19 cellular contexts compared by ENCODE assay signal in the genomic region with DNA sequence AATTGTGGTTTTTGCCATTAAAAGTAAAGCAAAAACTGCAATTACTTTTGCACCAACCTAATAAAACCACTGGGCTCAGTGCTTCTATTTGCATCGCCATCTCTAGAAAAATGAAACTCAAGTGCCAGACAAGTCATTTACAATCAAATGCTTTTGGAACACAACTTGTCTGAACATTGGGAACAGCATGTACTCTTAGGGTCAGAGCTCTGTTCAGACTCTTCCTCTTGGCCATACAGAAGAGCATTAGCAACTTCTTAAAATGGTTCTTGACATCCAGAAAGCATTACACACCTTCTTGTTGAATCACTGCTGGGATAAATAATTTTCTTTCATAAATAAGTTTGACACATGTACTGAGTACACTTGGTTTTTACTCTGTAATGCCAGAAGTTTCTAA.
DNase-seq lines count a peak whose midpoint lies in the region; ATAC-seq and TF ChIP-seq lines count a peak whose summit lies in the region.
"Had no signal": no experiment of that assay in that cellular context is flagged by ENCODE, and none has a peak within 500 bp of the region (broad histone marks: within the 10 kb centered on the region; RNA-seq: fewer than 3 reads in every experiment).

No MANE protein-coding gene starts in this region.

- H3K9me3 Mint-ChIP-seq in osteocyte (ENCODE audit: unreplicated experiment), result peaks cover 4% of the 10 kb centered on the region
- H3K9me3 Mint-ChIP-seq: activated T-helper 17 cell treated with anti-CD3 and anti-CD28 coated beads, Interleukin-2, amount 50 U/mL, for 72 hours had no signal

- in situ Hi-C loops in transverse colon (cut with MboI; ENCODE audit: low pct_ligation_motif_present in 1 of 4, low pct_unique_long_range_greater_than_20kb in 1 of 4, low sequenced_read_pairs in 3 of 4), result no loop called here

- H3K4me1 Mint-ChIP-seq in osteocyte (ENCODE audit: unreplicated experiment), result peaks cover 51% of the 10 kb centered on the region
- H3K4me1 Mint-ChIP-seq: activated T-helper 17 cell treated with anti-CD3 and anti-CD28 coated beads, Interleukin-2, amount 50 U/mL, for 72 hours; stimulated activated naive CD8-positive, alpha-beta T cell treated with anti-CD3 and anti-CD28 coated beads, Interleukin-15, amount 100 ng/mL, for 72 hours had no signal

- H3K4me1 ChIP-seq in heart left ventricle (peaks cover 0 to 25% (median 5%) of the 10 kb centered on the region in 12 donors), transverse colon (peaks cover 0 to 18% (median 3%) of the 10 kb centered on the region in 4 donors)
- H3K4me1 ChIP-seq: Caco-2 had no signal

- TF ChIP-seq EP300 in transverse colon (IDR thresholded peaks at IDR 0.05; ENCODE audit: low read depth), result peak; percentile 96

- H3K27me3 Mint-ChIP-seq in osteocyte (ENCODE audit: unreplicated experiment), result no peaks in the 10 kb centered on the region

- H3K27me3 ChIP-seq in heart left ventricle (no peaks in the 10 kb centered on the region), transverse colon (no peaks in the 10 kb centered on the region)
- H3K27me3 ChIP-seq: adrenal gland had no signal

- TF ChIP-seq POLR2A in heart left ventricle (IDR thresholded peaks at IDR 0.05) (no peak), transverse colon (IDR thresholded peaks at IDR 0.05) (no peak)

- no peaks in the 10 kb centered on the region for H3K9me3 ChIP-seq in heart left ventricle
- H3K9me3 ChIP-seq in transverse colon, result no peaks in the 10 kb centered on the region
- H3K9me3 ChIP-seq: adrenal gland, Caco-2 had no signal

- no peaks in the 10 kb centered on the region for H3K36me3 Mint-ChIP-seq in osteocyte (ENCODE audit: unreplicated experiment)

- no peak overlapping the region for H3K4me3 ChIP-seq in heart left ventricle
- no peak overlapping the region for H3K4me3 ChIP-seq in transverse colon
- H3K4me3 ChIP-seq: adrenal gland had no signal

- DNase-seq in amniotic epithelial cell (ENCODE audit: low read depth), result peak; percentile 56
- no peak for DNase-seq in heart left ventricle
- no peak for DNase-seq in osteocyte (ENCODE audit: extremely low spot score, unreplicated experiment)
- no peak for DNase-seq in transverse colon
- no peak for DNase-seq in iPS-NIHi7 (ENCODE audit: extremely low spot score)
- DNase-seq in NCI-H748 (lab: John Stamatoyannopoulos, UW; ENCODE audit: unreplicated experiment), result no peak
- DNase-seq in OCI-M1 (lab: John Stamatoyannopoulos, UW), result no peak
- DNase-seq: adrenal gland; Caco-2; mammary epithelial cell; NCI-H1694 treated with DMSO at 0.1 percent for 48 hours; NCI-H510A; retina; SIG-M5; stimulated activated naive CD8-positive, alpha-beta T cell treated with anti-CD3 and anti-CD28 coated beads, Interleukin-15, amount 100 ng/mL, for 72 hours; T-helper 2 cell had no signal

- 65 to 86% (median 72%) methylated on average over 1 of the region's 1 CpG for WGBS in heart left ventricle, 4 donors
- WGBS in transverse colon (ENCODE audit: low coverage in 1 of 2), 2 donors, result 81 to 100% methylated on average over 1 of the region's 1 CpG

- H3K27ac Mint-ChIP-seq in osteocyte (ENCODE audit: unreplicated experiment), result peak overlapping the region; percentile 39
- H3K27ac Mint-ChIP-seq: activated T-helper 17 cell treated with anti-CD3 and anti-CD28 coated beads, Interleukin-2, amount 50 U/mL, for 72 hours had no signal

- H3K36me3 ChIP-seq in heart left ventricle, result no peaks in the 10 kb centered on the region
- no peaks in the 10 kb centered on the region for H3K36me3 ChIP-seq in transverse colon
- H3K36me3 ChIP-seq: adrenal gland had no signal

- H3K27ac ChIP-seq in heart left ventricle (peak overlapping the region in 4 of 12 donors; percentile 1 to 77 (median 22)), transverse colon (peak overlapping the region; percentile 57 to 85 (median 66))

- ATAC-seq in heart left ventricle (peak in 3 of 4 donors; percentile 29 to 84 (median 70)), HG02884 (IDR thresholded peaks at IDR 0.05; ENCODE audit: unreplicated experiment) (no peak)
- ATAC-seq: activated T-helper 17 cell treated with anti-CD3 and anti-CD28 coated beads, Interleukin-2, amount 50 U/mL, for 72 hours; stimulated activated naive CD8-positive, alpha-beta T cell treated with anti-CD3 and anti-CD28 coated beads, Interleukin-15, amount 100 ng/mL, for 72 hours had no signal

- intact Hi-C loops in heart left ventricle (cut with DNase I), result no loop called here
- intact Hi-C loops in transverse colon (cut with DNase I; ENCODE audit: low total_unique reads), result no loop called here

- H3K4me3 Mint-ChIP-seq in osteocyte (ENCODE audit: unreplicated experiment), result no peak overlapping the region
- H3K4me3 Mint-ChIP-seq: activated T-helper 17 cell treated with anti-CD3 and anti-CD28 coated beads, Interleukin-2, amount 50 U/mL, for 72 hours; neural crest cell; stimulated activated naive CD8-positive, alpha-beta T cell treated with anti-CD3 and anti-CD28 coated beads, Interleukin-15, amount 100 ng/mL, for 72 hours had no signal

- TF ChIP-seq CTCF in heart left ventricle (IDR thresholded peaks at IDR 0.05), result no peak
- no peak for TF ChIP-seq CTCF in osteocyte (IDR thresholded peaks at IDR 0.05)
- no peak for TF ChIP-seq CTCF in transverse colon (IDR thresholded peaks at IDR 0.05)
